16 cellular contexts compared by ENCODE assay signal in the genomic region with DNA sequence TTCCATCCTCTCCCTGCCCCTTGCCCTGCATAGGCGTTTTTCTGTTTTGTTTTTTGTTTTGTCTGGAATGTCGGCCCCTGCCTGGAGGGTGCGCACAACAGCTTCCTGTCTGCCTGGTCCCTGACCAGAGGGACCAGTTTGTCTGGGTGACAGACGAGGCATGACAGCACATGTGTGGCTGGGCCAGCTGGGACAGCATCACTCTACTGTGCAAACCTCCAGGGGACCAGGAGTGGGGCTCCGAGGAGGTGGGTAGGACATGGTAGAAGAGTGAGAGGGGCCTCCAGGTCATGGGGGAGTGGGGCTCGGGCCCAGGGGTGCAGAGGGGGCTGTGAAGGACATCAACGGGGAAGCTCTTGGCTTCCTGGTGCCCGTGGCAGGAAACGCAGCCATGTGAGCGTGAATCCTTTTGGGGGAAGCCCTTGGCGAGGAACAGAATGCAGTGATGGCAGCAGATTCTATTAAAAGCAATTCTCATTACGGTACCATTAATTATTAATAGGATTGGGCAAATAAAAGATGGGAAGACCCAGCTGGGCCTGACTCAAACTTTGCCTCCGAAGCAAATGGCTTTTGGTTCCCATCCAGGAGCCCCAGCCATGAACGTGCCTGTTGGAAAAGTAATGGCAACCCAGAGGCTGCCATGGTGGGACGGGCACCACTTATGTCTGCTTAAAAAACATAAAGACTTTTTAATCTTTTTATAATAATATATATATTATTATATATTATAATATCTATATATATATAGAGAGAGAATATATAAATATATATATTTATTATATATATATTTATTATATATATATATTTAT.
DNase-seq lines count a peak whose midpoint lies in the region; ATAC-seq, FAIRE-seq and TF ChIP-seq lines count a peak whose summit lies in the region.
"Had no signal": no experiment of that assay in that cellular context is flagged by ENCODE, and none has a peak within 500 bp of the region (broad histone marks: within the 10 kb centered on the region; RNA-seq: fewer than 3 reads in every experiment).

No MANE protein-coding gene starts in this region.

- DNase-seq in SIG-M5 treated with dmso at 0.1 percent for 504 hours (lab: John Stamatoyannopoulos, UW; ENCODE audit: unreplicated experiment) = peak; percentile 12
- no peak for DNase-seq in SIG-M5 (lab: John Stamatoyannopoulos, UW)
- no peak for DNase-seq in RCC 7860 (ENCODE audit: low spot score)
- peak; percentile 92 for DNase-seq in islet precursor cell
- DNase-seq in retina = peak; percentile 52
- DNase-seq in HFFc6 = no peak
- DNase-seq in NCI-H345 treated with DMSO at 0.1 percent for 48 hours (lab: John Stamatoyannopoulos, UW; ENCODE audit: unreplicated experiment) = no peak
- DNase-seq: ACHN; activated CD4-positive, alpha-beta T cell treated with anti-CD3 and anti-CD28 coated beads, Interleukin-2, amount 50 U/mL, for 48 hours; DND-41; head of caudate nucleus; NCI-H1694; occipital lobe; uterus had no signal

- peak; percentile 85 for FAIRE-seq in RCC 7860 (lab: Jason Lieb, UNC)

- no peak for ATAC-seq in HG03442 (IDR thresholded peaks at IDR 0.05; ENCODE audit: unreplicated experiment)

- H3K4me1 Mint-ChIP-seq in HFFc6 (ENCODE audit: low read depth) = no peaks in the 10 kb centered on the region

- H3K27ac Mint-ChIP-seq in HFFc6 = no peak overlapping the region
- H3K27ac Mint-ChIP-seq: IgD-negative memory B cell had no signal

- no peak for TF ChIP-seq CTCF in HFFc6 (IDR thresholded peaks at IDR 0.05)

- no peaks in the 10 kb centered on the region for H3K36me3 Mint-ChIP-seq in HFFc6 (ENCODE audit: low read depth)
- H3K36me3 Mint-ChIP-seq: IgD-negative memory B cell had no signal

- H3K9me3 Mint-ChIP-seq in HFFc6 = no peaks in the 10 kb centered on the region
- H3K9me3 Mint-ChIP-seq: IgD-negative memory B cell had no signal

- H3K4me3 Mint-ChIP-seq in HFFc6 = no peak overlapping the region
- H3K4me3 Mint-ChIP-seq: IgD-negative memory B cell had no signal

- peaks cover 7% of the 10 kb centered on the region for H3K27me3 Mint-ChIP-seq in HFFc6 (ENCODE audit: insufficient read depth)

Comparison
In these comparisons a context has a peak if more than half of its experiments do, and no peak if none do; other contexts are left out.
1. DNase-seq: peak in SIG-M5 treated with dmso at 0.1 percent for 504 hours (single experiment), islet precursor cell (single experiment) and retina (single experiment); none in SIG-M5 (single experiment), RCC 7860 (single experiment), HFFc6 (single experiment) and NCI-H345 treated with DMSO at 0.1 percent for 48 hours (single experiment).